ENCODE assay signal across 1 cellular context in genomic region chr1:16516694-16517388, GRCh38. TPM values are rescaled to one million over a fixed set of nuclear protein-coding genes. Genes with fewer than 3 reads are reported as not detected.
"Had no signal": no experiment of that assay in that cellular context is flagged by ENCODE, and none has a peak within 500 bp of the region (broad histone marks: within the 10 kb centered on the region; RNA-seq: fewer than 3 reads in every experiment).

No MANE protein-coding gene starts in this region.

RNA-seq across cellular contexts. Expression of gene RNU1-1, which starts 2.8 kb away (rescaled TPM):
- polyA plus RNA-seq: SK-N-SH had no signal
